Comparison of ENCODE assay signal across 1 cellular context in genomic region chr11:61999141-61999975, GRCh38.
TF ChIP-seq lines count a peak whose summit lies in the region.

No MANE protein-coding gene starts in this region.

TF ChIP-seq in HepG2, 621 proteins besides CTCF, POLR2A, EP300 and RAD21 (continued from another document and continues in another):
- no peak for TF ChIP-seq ZNF800 (CRISPR knock-in tag; IDR thresholded peaks at IDR 0.05)
- TF ChIP-seq ZNF296 (CRISPR knock-in tag; conservative IDR thresholded peaks at IDR 0.05), result no peak
- TF ChIP-seq ZXDC (CRISPR knock-in tag; IDR thresholded peaks at IDR 0.05), result no peak
- no peak for TF ChIP-seq ZNF10 (CRISPR knock-in tag; IDR thresholded peaks at IDR 0.05; ENCODE audit: borderline replicate concordance, low read depth)
- TF ChIP-seq MED1 (CRISPR knock-in tag; IDR thresholded peaks at IDR 0.05), result peak; percentile 68
- TF ChIP-seq TFDP1 (CRISPR knock-in tag; IDR thresholded peaks at IDR 0.05; ENCODE audit: borderline replicate concordance), result no peak
- no peak for TF ChIP-seq SIN3B (IDR thresholded peaks at IDR 0.05; ENCODE audit: low read length)
- TF ChIP-seq MTA3 (CRISPR knock-in tag; IDR thresholded peaks at IDR 0.05), result no peak
- no peak for TF ChIP-seq NFYB (CRISPR knock-in tag; IDR thresholded peaks at IDR 0.05)
- TF ChIP-seq KLF6 (CRISPR knock-in tag; IDR thresholded peaks at IDR 0.05), result no peak
- no peak for TF ChIP-seq MNT (IDR thresholded peaks at IDR 0.05)
- TF ChIP-seq CBX1 (IDR thresholded peaks at IDR 0.05; ENCODE audit: low read depth), result no peak
- no peak for TF ChIP-seq THRA (CRISPR knock-in tag; IDR thresholded peaks at IDR 0.05; ENCODE audit: borderline replicate concordance)
- TF ChIP-seq FOXJ3 (CRISPR knock-in tag; IDR thresholded peaks at IDR 0.05; ENCODE audit: borderline replicate concordance), result no peak
- TF ChIP-seq ARNTL (CRISPR knock-in tag; IDR thresholded peaks at IDR 0.05), result no peak
- TF ChIP-seq CSRNP2 (CRISPR knock-in tag; conservative IDR thresholded peaks at IDR 0.05; ENCODE audit: low read depth), result no peak
- TF ChIP-seq EED (CRISPR knock-in tag; IDR thresholded peaks at IDR 0.05), result no peak
- TF ChIP-seq PRDM10 (CRISPR knock-in tag; IDR thresholded peaks at IDR 0.05; ENCODE audit: low read depth), result no peak
- no peak for TF ChIP-seq IKZF1 (IDR thresholded peaks at IDR 0.05)
- TF ChIP-seq ZNF816 (CRISPR knock-in tag; IDR thresholded peaks at IDR 0.05; ENCODE audit: borderline replicate concordance), result no peak
- TF ChIP-seq CEBPZ (IDR thresholded peaks at IDR 0.05; ENCODE audit: low read length), result no peak
- no peak for TF ChIP-seq JARID2 (CRISPR knock-in tag; IDR thresholded peaks at IDR 0.05; ENCODE audit: insufficient replicate concordance)
- no peak for TF ChIP-seq CENPX (CRISPR knock-in tag; IDR thresholded peaks at IDR 0.05)
- TF ChIP-seq TRIM24 (CRISPR knock-in tag; IDR thresholded peaks at IDR 0.05), result peak; percentile 68
- TF ChIP-seq ZNF367 (CRISPR knock-in tag; IDR thresholded peaks at IDR 0.05; ENCODE audit: borderline replicate concordance), result no peak
- TF ChIP-seq SP5 (CRISPR knock-in tag; IDR thresholded peaks at IDR 0.05; ENCODE audit: borderline replicate concordance, low read depth), result no peak
- TF ChIP-seq NFIC (IDR thresholded peaks at IDR 0.05; ENCODE audit: low read length), result 0 out of 2 replicates have a peak, but pooled peaks have one; percentile 31
- TF ChIP-seq IRF2 (CRISPR knock-in tag; IDR thresholded peaks at IDR 0.05), result no peak
- TF ChIP-seq ZSCAN25 (CRISPR knock-in tag; IDR thresholded peaks at IDR 0.05), result no peak
- TF ChIP-seq ZBTB34 (CRISPR knock-in tag; IDR thresholded peaks at IDR 0.05), result no peak
- TF ChIP-seq NFAT5 (CRISPR knock-in tag; IDR thresholded peaks at IDR 0.05), result no peak
